Comparison of ENCODE assay signal across 19 cellular contexts in genomic region chr18:58378980-58379379, GRCh38.
"Had no signal": no experiment of that assay in that cellular context is flagged by ENCODE, and none has a peak within 500 bp of the region (broad histone marks: within the 10 kb centered on the region; RNA-seq: fewer than 3 reads in every experiment).

No MANE protein-coding gene starts in this region.

- H3K4me1 Mint-ChIP-seq: memory B cell had no signal

- H3K9me3 ChIP-seq: colonic mucosa, heart left ventricle, lower lobe of right lung, psoas muscle, sigmoid colon, uterus had no signal

- ATAC-seq: left lobe of liver; natural killer cell treated with Interleukin-12 subunit alpha and Interleukin-12 subunit beta and Interleukin-15 and Interleukin-18, amount 100 ng/mL, for 72 hours had no signal

- H3K4me1 ChIP-seq: colonic mucosa, lower lobe of right lung, parathyroid adenoma, psoas muscle, uterus had no signal

- H3K27ac ChIP-seq: colonic mucosa, heart left ventricle, lower lobe of right lung, parathyroid adenoma, psoas muscle, skin epidermis, uterus had no signal

- H3K36me3 Mint-ChIP-seq: natural killer cell treated with Interleukin-12 subunit alpha and Interleukin-12 subunit beta and Interleukin-15 and Interleukin-18, amount 100 ng/mL, for 72 hours had no signal

- H3K36me3 ChIP-seq: colonic mucosa, uterus had no signal

- H3K4me3 Mint-ChIP-seq: memory B cell; mesothelial cell of epicardium; natural killer cell treated with Interleukin-12 subunit alpha and Interleukin-12 subunit beta and Interleukin-15 and Interleukin-18, amount 100 ng/mL, for 72 hours had no signal

- H3K27me3 ChIP-seq: colonic mucosa, heart left ventricle, sigmoid colon, uterus had no signal

- H3K4me3 ChIP-seq: colonic mucosa, heart left ventricle, lower lobe of right lung, psoas muscle, sigmoid colon, skin epidermis, uterus had no signal

- H3K9me3 Mint-ChIP-seq: memory B cell; mesothelial cell of epicardium; natural killer cell treated with Interleukin-12 subunit alpha and Interleukin-12 subunit beta and Interleukin-15 and Interleukin-18, amount 100 ng/mL, for 72 hours had no signal

- H3K9ac ChIP-seq: parathyroid adenoma had no signal

- H2AFZ ChIP-seq: parathyroid adenoma had no signal

- H3K27me3 Mint-ChIP-seq: memory B cell had no signal

- DNase-seq: colonic mucosa; effector CD4-positive, alpha-beta T cell; foreskin melanocyte; heart left ventricle; hippocampal formation; lower lobe of right lung; psoas muscle; retina; sigmoid colon; stimulated activated CD4-positive, alpha-beta T cell treated with anti-CD3 and anti-CD28 coated beads, Interleukin-2, amount 100 ng/mL, for 24 hours; stimulated activated CD4-positive, alpha-beta T cell treated with anti-CD3 and anti-CD28 coated beads, Interleukin-4, amount 100 ng/mL, for 4 hours; stimulated activated naive CD4-positive, alpha-beta T cell; uterus had no signal

- H3K27ac Mint-ChIP-seq: memory B cell; mesothelial cell of epicardium; natural killer cell treated with Interleukin-12 subunit alpha and Interleukin-12 subunit beta and Interleukin-15 and Interleukin-18, amount 100 ng/mL, for 72 hours had no signal

- H3K79me2 ChIP-seq: parathyroid adenoma had no signal
